8 cellular contexts compared by ENCODE assay signal in the genomic region with DNA sequence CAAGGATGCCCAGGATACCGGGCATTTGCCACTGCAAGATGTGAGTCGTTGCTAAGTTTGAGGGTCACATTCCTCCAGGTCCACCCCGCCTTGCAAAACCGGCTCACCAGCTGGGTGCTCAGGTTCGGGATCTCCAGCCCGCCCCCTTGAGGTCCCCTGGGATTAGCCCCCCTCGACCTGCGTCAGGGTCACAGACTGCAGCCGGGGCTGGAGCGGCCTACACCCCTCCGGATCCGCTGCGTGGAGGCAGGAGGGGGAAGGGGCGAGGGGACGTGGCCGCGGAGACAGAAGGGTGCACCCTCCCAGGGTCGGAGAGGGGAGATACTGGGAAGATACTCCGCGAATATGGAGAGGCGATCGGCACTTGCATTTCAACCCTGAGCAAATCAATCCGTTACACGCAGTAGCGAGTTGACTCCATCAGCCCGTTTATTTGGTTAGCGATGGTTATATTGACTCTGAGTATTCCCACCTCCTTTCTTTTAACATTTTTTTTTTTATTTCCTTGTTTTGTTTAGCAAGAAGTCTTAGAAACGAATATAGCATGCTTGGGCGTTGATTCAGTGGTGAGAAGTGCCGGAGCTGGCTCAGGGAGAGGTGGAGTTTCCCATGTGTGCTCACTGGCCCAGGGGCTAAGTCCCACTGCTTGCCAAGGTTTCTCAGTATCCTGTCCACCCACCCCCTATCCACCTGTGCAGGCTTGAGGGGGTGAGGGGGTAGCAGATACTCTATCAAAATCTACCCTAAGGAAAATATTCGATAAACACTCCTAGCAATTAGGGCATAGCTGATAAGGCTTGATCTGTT. TPM values are rescaled to one million over a fixed set of nuclear protein-coding genes. Genes with fewer than 3 reads are reported as not detected.
DNase-seq lines count a peak whose midpoint lies in the region; ATAC-seq and TF ChIP-seq lines count a peak whose summit lies in the region.

No MANE protein-coding gene starts in this region.

- H3K9me3 Mint-ChIP-seq in activated CD4-positive, alpha-beta T cell treated with anti-CD3 and anti-CD28 coated beads for 36 hours (ENCODE audit: low read depth) = no peaks in the 10 kb centered on the region
- H3K9me3 Mint-ChIP-seq in activated T-helper 17 cell treated with anti-CD3 and anti-CD28 coated beads, Interleukin-2, amount 50 U/mL, for 72 hours = no peaks in the 10 kb centered on the region
- H3K9me3 Mint-ChIP-seq in naive thymus-derived CD4-positive, alpha-beta T cell = peaks cover 0 to 2% (median 0%) of the 10 kb centered on the region in 11 donors

- H3K27ac Mint-ChIP-seq in activated CD4-positive, alpha-beta T cell treated with anti-CD3 and anti-CD28 coated beads for 36 hours = peak overlapping the region; percentile 91
- peak overlapping the region; percentile 81 for H3K27ac Mint-ChIP-seq in activated T-helper 17 cell treated with anti-CD3 and anti-CD28 coated beads, Interleukin-2, amount 50 U/mL, for 72 hours
- peak overlapping the region; percentile 67 to 98 (median 87) for H3K27ac Mint-ChIP-seq in naive thymus-derived CD4-positive, alpha-beta T cell

- intact Hi-C loops in activated CD4-positive, alpha-beta T cell treated with anti-CD3 and anti-CD28 coated beads for 36 hours (cut with DNase I, micrococcal nuclease) = loop anchor here (1.0 to 10.0 kb wide), 13 partner anchors 8 to 714 kb away; a partner anchor contains a TSS
- intact Hi-C loops in naive thymus-derived CD4-positive, alpha-beta T cell (cut with micrococcal nuclease) = loop anchor here (1.0 to 10.0 kb wide), 11 partner anchors 8 to 312 kb away; a partner anchor contains a TSS

- H3K27me3 ChIP-seq in naive thymus-derived CD4-positive, alpha-beta T cell (ENCODE audit: control insufficient read depth in 2 of 2, insufficient read depth in 2 of 2, low read length in 2 of 2) = no peaks in the 10 kb centered on the region

- DNase-seq in activated CD4-positive, alpha-beta T cell treated with anti-CD3 and anti-CD28 coated beads for 36 hours = peak; percentile 57
- no peak for DNase-seq in activated CD4-positive, alpha-beta T cell treated with anti-CD3 and anti-CD28 coated beads, Interleukin-2, amount 50 U/mL, for 4 hours
- DNase-seq in NCI-H1105 treated with DMSO at 0.1 percent for 48 hours (lab: John Stamatoyannopoulos, UW) (peak; percentile 27), fibroblast of pulmonary artery (ENCODE audit: low read depth) (peak; percentile 65), NCI-H128 (lab: John Stamatoyannopoulos, UW; ENCODE audit: unreplicated experiment) (no peak)
- DNase-seq in naive thymus-derived CD4-positive, alpha-beta T cell = peak in 6 of 9 donors; percentile 20 to 47 (median 26)

- no peaks in the 10 kb centered on the region for H3K9me3 ChIP-seq in naive thymus-derived CD4-positive, alpha-beta T cell (ENCODE audit: control insufficient read depth in 2 of 3, low read length in 3 of 3)

- peaks cover 25 to 45% of the 10 kb centered on the region in 2 donors for H3K4me1 ChIP-seq in naive thymus-derived CD4-positive, alpha-beta T cell (ENCODE audit: control insufficient read depth in 2 of 2, insufficient read depth in 2 of 2, low read length in 2 of 2)

- no peak for TF ChIP-seq CTCF in fibroblast of pulmonary artery (IDR thresholded peaks at IDR 0.05; ENCODE audit: low read length, missing control alignments)

- H3K27ac ChIP-seq in naive thymus-derived CD4-positive, alpha-beta T cell (ENCODE audit: low read depth, low read length) = peak overlapping the region; percentile 92

- ATAC-seq in activated CD4-positive, alpha-beta T cell treated with anti-CD3 and anti-CD28 coated beads for 36 hours = peak; percentile 14
- peak; percentile 38 for ATAC-seq in HG02588 (IDR thresholded peaks at IDR 0.05; ENCODE audit: unreplicated experiment)
- peak; percentile 30 for ATAC-seq in activated T-helper 17 cell treated with anti-CD3 and anti-CD28 coated beads, Interleukin-2, amount 50 U/mL, for 72 hours (replicated peaks)
- ATAC-seq in naive thymus-derived CD4-positive, alpha-beta T cell = peak; percentile 46

- peaks cover 60% of the 10 kb centered on the region for H3K4me1 Mint-ChIP-seq in activated CD4-positive, alpha-beta T cell treated with anti-CD3 and anti-CD28 coated beads for 36 hours
- H3K4me1 Mint-ChIP-seq in activated T-helper 17 cell treated with anti-CD3 and anti-CD28 coated beads, Interleukin-2, amount 50 U/mL, for 72 hours = peaks cover 30% of the 10 kb centered on the region
- peaks cover 36 to 65% (median 52%) of the 10 kb centered on the region in 7 donors for H3K4me1 Mint-ChIP-seq in naive thymus-derived CD4-positive, alpha-beta T cell

- H3K27me3 Mint-ChIP-seq in activated CD4-positive, alpha-beta T cell treated with anti-CD3 and anti-CD28 coated beads for 36 hours = no peaks in the 10 kb centered on the region
- no peaks in the 10 kb centered on the region for H3K27me3 Mint-ChIP-seq in activated T-helper 17 cell treated with anti-CD3 and anti-CD28 coated beads, Interleukin-2, amount 50 U/mL, for 72 hours
- no peaks in the 10 kb centered on the region for H3K27me3 Mint-ChIP-seq in naive thymus-derived CD4-positive, alpha-beta T cell

- H3K36me3 Mint-ChIP-seq in activated CD4-positive, alpha-beta T cell treated with anti-CD3 and anti-CD28 coated beads for 36 hours (ENCODE audit: low read depth) = peaks cover 16% of the 10 kb centered on the region
- peaks cover 39% of the 10 kb centered on the region for H3K36me3 Mint-ChIP-seq in activated T-helper 17 cell treated with anti-CD3 and anti-CD28 coated beads, Interleukin-2, amount 50 U/mL, for 72 hours (ENCODE audit: low read depth)
- peaks cover 0 to 23% (median 10%) of the 10 kb centered on the region in 5 donors for H3K36me3 Mint-ChIP-seq in naive thymus-derived CD4-positive, alpha-beta T cell

- peak overlapping the region; percentile 87 for H3K4me3 ChIP-seq in fibroblast of pulmonary artery (replicated peaks; ENCODE audit: low read depth, low read length)
- peak overlapping the region; percentile 83 for H3K4me3 ChIP-seq in naive thymus-derived CD4-positive, alpha-beta T cell (ENCODE audit: low read length)

- H3K4me3 Mint-ChIP-seq in activated CD4-positive, alpha-beta T cell treated with anti-CD3 and anti-CD28 coated beads for 36 hours = peak overlapping the region; percentile 84
- peak overlapping the region; percentile 74 for H3K4me3 Mint-ChIP-seq in activated T-helper 17 cell treated with anti-CD3 and anti-CD28 coated beads, Interleukin-2, amount 50 U/mL, for 72 hours
- H3K4me3 Mint-ChIP-seq in naive thymus-derived CD4-positive, alpha-beta T cell = peak overlapping the region; percentile 88 to 97 (median 92)

- peaks cover 0 to 11% (median 4%) of the 10 kb centered on the region in 3 experiments for H3K36me3 ChIP-seq in naive thymus-derived CD4-positive, alpha-beta T cell (ENCODE audit: control insufficient read depth in 2 of 3, insufficient read depth in 3 of 3, low read length in 3 of 3)

- CTCF ChIA-PET in activated CD4-positive, alpha-beta T cell treated with anti-CD3 and anti-CD28 coated beads for 36 hours (lab: Charles Lee) = interaction anchor here (0.6 to 1.5 kb wide), 3 partner anchors 9 to 149 kb away, joined by 3 read pairs; no protein-coding TSS in a partner anchor
- CTCF ChIA-PET in naive thymus-derived CD4-positive, alpha-beta T cell (lab: Charles Lee) = interaction anchor here (0.5 to 1.4 kb wide), 3 partner anchors 10 to 214 kb away, joined by 3 to 4 read pairs (median 3); no protein-coding TSS in a partner anchor

- POLR2A ChIA-PET in activated CD4-positive, alpha-beta T cell treated with anti-CD3 and anti-CD28 coated beads for 36 hours (lab: Charles Lee) = interaction anchor here (0.5 to 1.6 kb wide), 2 partner anchors 15 to 36 kb away, joined by 3 to 4 read pairs; a partner anchor contains a TSS
- POLR2A ChIA-PET in naive thymus-derived CD4-positive, alpha-beta T cell (lab: Charles Lee) = interaction anchor here (1.0 to 5.4 kb wide), 12 partner anchors 8 to 131 kb away, joined by 3 to 39 read pairs (median 5); a partner anchor contains a TSS

RNA-seq across cellular contexts. Expression of a gene that starts 1.0 kb away (rescaled TPM):
- total RNA-seq in activated CD4-positive, alpha-beta T cell treated with anti-CD3 and anti-CD28 coated beads for 36 hours = 10 to 100 TPM; 26.6 to 29.8 TPM
- 10 to 100 TPM; 34.6 to 35.4 TPM for total RNA-seq in activated T-helper 17 cell treated with anti-CD3 and anti-CD28 coated beads, Interleukin-2, amount 50 U/mL, for 72 hours
- total RNA-seq in naive thymus-derived CD4-positive, alpha-beta T cell = 10 to 100 TPM; 44.9 to 85.8 (median 60.8) TPM
- 10 to 100 TPM; 77.3 to 90.2 TPM for polyA plus RNA-seq in naive thymus-derived CD4-positive, alpha-beta T cell

RNA-seq across cellular contexts. Expression of a gene that starts 35.4 kb away (rescaled TPM):
- 10 to 100 TPM; 22.8 to 25.0 TPM for total RNA-seq in activated CD4-positive, alpha-beta T cell treated with anti-CD3 and anti-CD28 coated beads for 36 hours
- 10 to 100 TPM; 30.1 to 46.7 TPM for total RNA-seq in activated T-helper 17 cell treated with anti-CD3 and anti-CD28 coated beads, Interleukin-2, amount 50 U/mL, for 72 hours
- total RNA-seq in naive thymus-derived CD4-positive, alpha-beta T cell = 10 to 100 TPM; 17.6 to 35.0 (median 27.2) TPM
- polyA plus RNA-seq in naive thymus-derived CD4-positive, alpha-beta T cell = 10 to 100 TPM; 47.2 to 51.4 TPM

Comparison
In these comparisons a context has a peak if more than half of its experiments do, and no peak if none do; other contexts are left out.
1. DNase-seq: peak in activated CD4-positive, alpha-beta T cell treated with anti-CD3 and anti-CD28 coated beads for 36 hours (single experiment), NCI-H1105 treated with DMSO at 0.1 percent for 48 hours (single experiment), fibroblast of pulmonary artery (single experiment) and naive thymus-derived CD4-positive, alpha-beta T cell (6 of 9); none in activated CD4-positive, alpha-beta T cell treated with anti-CD3 and anti-CD28 coated beads, Interleukin-2, amount 50 U/mL, for 4 hours (0 of 2) and NCI-H128 (single experiment).
2. Peak in every context shown above with its lines, with median percentiles within 50 percentile points of each other: ATAC-seq, H3K27ac Mint-ChIP-seq and H3K4me3 Mint-ChIP-seq.